In genomic region chr7:5656233-5656632, GRCh38 we compare ENCODE assay signal across 15 cellular contexts.
DNase-seq lines count a peak whose midpoint lies in the region; ATAC-seq, FAIRE-seq and TF ChIP-seq lines count a peak whose summit lies in the region.
"Had no signal": no experiment of that assay in that cellular context is flagged by ENCODE, and none has a peak within 500 bp of the region (broad histone marks: within the 10 kb centered on the region; RNA-seq: fewer than 3 reads in every experiment).

No MANE protein-coding gene starts in this region.

- no peak overlapping the region for H2BK15ac ChIP-seq in H9 (ENCODE audit: low read depth, low read length)

- no peak overlapping the region for H3K18ac ChIP-seq in H9 (ENCODE audit: insufficient read length, low read depth, low read length)

- no peak overlapping the region for H2BK120ac ChIP-seq in H9 (ENCODE audit: low read depth, low read length, poor library complexity, severe bottlenecking)

- H2AFZ ChIP-seq in H9 (ENCODE audit: low read length) (no peak overlapping the region), GM12878 (ENCODE audit: control insufficient read depth, low read depth, low read length) (no peak overlapping the region)

- H3K27me3 ChIP-seq in BLaER1 (no peaks in the 10 kb centered on the region), H9 (ENCODE audit: insufficient read depth, low read length) (no peaks in the 10 kb centered on the region), GM12878 (replicated peaks in 1 of 2; ENCODE audit: control insufficient read depth in 2 of 2, insufficient read depth in 2 of 2, low read length in 1 of 2) (no peaks in the 10 kb centered on the region), gastroesophageal sphincter (no peaks in the 10 kb centered on the region)

- no peak overlapping the region for H3K4ac ChIP-seq in H9 (ENCODE audit: low read depth, low read length)

- no peaks in the 10 kb centered on the region for H3K9me3 ChIP-seq in BLaER1
- H3K9me3 ChIP-seq in H9 (ENCODE audit: control insufficient read depth, low read depth, low read length): no peaks in the 10 kb centered on the region
- no peaks in the 10 kb centered on the region for H3K9me3 ChIP-seq in GM12878 (replicated peaks; ENCODE audit: control insufficient read depth, insufficient read depth, low read length)
- H3K9me3 ChIP-seq in gastroesophageal sphincter: no peaks in the 10 kb centered on the region
- H3K9me3 ChIP-seq: Caco-2 had no signal

- SMC1A ChIA-PET in GM12878 (lab: Charles Lee; ENCODE audit: uncharacterized antibody, unreplicated experiment): interaction anchor here (0.9 to 1.7 kb wide), 6 partner anchors 9 to 162 kb away, joined by 3 to 4 read pairs (median 3); no protein-coding TSS in a partner anchor

- no peak overlapping the region for H4K91ac ChIP-seq in H9 (ENCODE audit: insufficient read length, low read depth, low read length)

- DNase-seq in H9: no peak
- no peak for DNase-seq in GM12878 (ENCODE audit: low read depth, low spot score)
- DNase-seq in iPS-NIHi7 (ENCODE audit: extremely low spot score): no peak
- DNase-seq in NAMALWA (ENCODE audit: low spot score): no peak
- DNase-seq: Caco-2 had no signal

- no peak for ATAC-seq in GM12878
- no peak for ATAC-seq in gastroesophageal sphincter
- no peak for ATAC-seq in GM21529 (IDR thresholded peaks at IDR 0.05; ENCODE audit: unreplicated experiment)
- ATAC-seq in GM21717 (IDR thresholded peaks at IDR 0.05; ENCODE audit: unreplicated experiment): no peak
- ATAC-seq: HCT116, K562 had no signal

- CTCF ChIA-PET in GM12878 (lab: Yijun Ruan, JAX): interaction anchor here (0.9 to 1.7 kb wide), 4 partner anchors 9 to 162 kb away, joined by 3 to 9 read pairs (median 5); no protein-coding TSS in a partner anchor

- H3K4me3 ChIP-seq in BLaER1 (no peak overlapping the region), GM12878 (no peak overlapping the region), gastroesophageal sphincter (no peak overlapping the region)
- H3K4me3 ChIP-seq: K562 had no signal

- in situ Hi-C loops in GM12878 (cut with MboI): no loop called here

- H3K36me3 Mint-ChIP-seq in H9 (ENCODE audit: insufficient read depth in 1 of 3, low read depth in 3 of 3): peaks cover 10 to 15% (median 12%) of the 10 kb centered on the region in 3 experiments; a peak in 6 of 7 replicates

- H4K20me1 ChIP-seq in BLaER1 (peaks cover 78% of the 10 kb centered on the region), H9 (ENCODE audit: control insufficient read depth, insufficient read depth, insufficient read length) (no peaks in the 10 kb centered on the region), GM12878 (ENCODE audit: control insufficient read depth, insufficient read depth) (no peaks in the 10 kb centered on the region)

- H3K4me1 Mint-ChIP-seq in H9: peaks cover 9 to 11% of the 10 kb centered on the region in 2 experiments
- H3K4me1 Mint-ChIP-seq: B cell, CD14-positive monocyte had no signal

- no peak overlapping the region for H3K27ac Mint-ChIP-seq in H9
- H3K27ac Mint-ChIP-seq: B cell had no signal

- BruUV-seq in GM12878 (replicated peaks; lab: Mats Ljungman, UMichigan): no TSS peak

- H3K4me3 Mint-ChIP-seq in H9: no peak overlapping the region
- H3K4me3 Mint-ChIP-seq: B cell, CD14-positive monocyte had no signal

- H3K79me2 ChIP-seq in H9 (ENCODE audit: insufficient read depth, low read length) (no peaks in the 10 kb centered on the region), GM12878 (ENCODE audit: control insufficient read depth, insufficient read depth, low read length) (no peaks in the 10 kb centered on the region)

- no peak overlapping the region for H4K5ac ChIP-seq in H9 (ENCODE audit: insufficient read length, low read depth, low read length)

- peaks cover 65% of the 10 kb centered on the region for H3K36me3 ChIP-seq in BLaER1
- H3K36me3 ChIP-seq in GM12878 (ENCODE audit: control insufficient read depth in 2 of 2, insufficient read depth in 2 of 2, low read length in 1 of 2): peaks cover 0 to 17% of the 10 kb centered on the region in 2 experiments
- peaks cover 0 to 34% of the 10 kb centered on the region in 2 donors for H3K36me3 ChIP-seq in gastroesophageal sphincter

- H3K27ac ChIP-seq in BLaER1 (no peak overlapping the region), H9 (ENCODE audit: insufficient read length, low read depth, low read length) (no peak overlapping the region), GM12878 (ENCODE audit: control insufficient read depth, insufficient read depth) (no peak overlapping the region), gastroesophageal sphincter (peak overlapping the region in 3 of 4 donors; percentile 6 to 24 (median 7))

- intact Hi-C loops in GM12878 (cut with micrococcal nuclease; ENCODE audit: unreplicated experiment): no loop called here

- TF ChIP-seq EP300 in GM12878 (IDR thresholded peaks at IDR 0.05; ENCODE audit: borderline replicate concordance in 1 of 2, control insufficient read depth in 1 of 2, low read depth in 2 of 2, low read length in 2 of 2) (no peak), gastroesophageal sphincter (IDR thresholded peaks at IDR 0.05) (no peak)

- no peak overlapping the region for H4K8ac ChIP-seq in H9 (replicated peaks; ENCODE audit: insufficient read length, low read depth, low read length)

- RAD21 ChIA-PET in GM12878 (lab: Charles Lee; ENCODE audit: unreplicated experiment): interaction anchor here (0.6 to 1.5 kb wide), 3 partner anchors 9 to 144 kb away, joined by 4 to 7 read pairs (median 5); no protein-coding TSS in a partner anchor

- no peaks in the 10 kb centered on the region for H3K79me1 ChIP-seq in H9 (ENCODE audit: insufficient read depth, low read depth, low read length, poor library complexity, severe bottlenecking)

- no peak overlapping the region for H2AK5ac ChIP-seq in H9 (ENCODE audit: insufficient read length, low read length)

- no peak overlapping the region for H2BK20ac ChIP-seq in H9 (ENCODE audit: low read depth, low read length, poor library complexity, severe bottlenecking)

- H3K56ac ChIP-seq in H9 (ENCODE audit: insufficient read length, low read depth, low read length): no peak overlapping the region

- H2BK5ac ChIP-seq in H9 (ENCODE audit: insufficient read length, low read length): no peak overlapping the region

- no CpG with 5 or more reads among the region's 14 CpGs for WGBS in H9 (ENCODE audit: extremely low coverage, insufficient read length, low lambda C conversion rate)
- WGBS in GM12878 (ENCODE audit: insufficient coverage, insufficient replicate concordance, low lambda C conversion rate, missing lambda C conversion rate): 93% methylated on average over 14 of the region's 14 CpGs
- WGBS in gastroesophageal sphincter (ENCODE audit: low coverage in 1 of 2), 2 donors: 65 to 70% methylated on average over 7 to 12 of the region's 14 CpGs

- no peak for TF ChIP-seq RAD21 in GM12878 (IDR thresholded peaks at IDR 0.05; ENCODE audit: insufficient read depth, low read depth, low read length)

- TF ChIP-seq CTCF in H9 (conservative IDR thresholded peaks at IDR 0.05) (no peak), GM12878 (IDR thresholded peaks at IDR 0.05 in 2 of 3, conservative IDR thresholded peaks at IDR 0.05 in 1 of 3; ENCODE audit: control insufficient read depth in 2 of 3, extremely low read depth in 1 of 3, insufficient read depth in 1 of 3, low read depth in 3 of 3, low read length in 3 of 3) (no peak), gastroesophageal sphincter (IDR thresholded peaks at IDR 0.05) (no peak)

- H2BK12ac ChIP-seq in H9 (ENCODE audit: insufficient read length, low read depth, low read length): no peak overlapping the region

- H3K4me1 ChIP-seq in BLaER1 (peaks cover 25% of the 10 kb centered on the region), H9 (ENCODE audit: insufficient read depth, low read length) (no peaks in the 10 kb centered on the region), GM12878 (ENCODE audit: control insufficient read depth, insufficient read depth, low read length) (no peaks in the 10 kb centered on the region), gastroesophageal sphincter (peaks cover 0 to 50% (median 0%) of the 10 kb centered on the region in 3 donors)
- H3K4me1 ChIP-seq: Caco-2 had no signal

- TF ChIP-seq POLR2A in GM12878 (IDR thresholded peaks at IDR 0.05; ENCODE audit: low read depth, low read length): no peak
- no peak for TF ChIP-seq POLR2A in gastroesophageal sphincter (IDR thresholded peaks at IDR 0.05)

- H3K27me3 Mint-ChIP-seq in H9 (ENCODE audit: low read depth): no peaks in the 10 kb centered on the region
- H3K27me3 Mint-ChIP-seq: B cell; CD8-positive, alpha-beta memory T cell had no signal

- no peaks in the 10 kb centered on the region for H3K9me3 Mint-ChIP-seq in H9
- H3K9me3 Mint-ChIP-seq: CD14-positive monocyte; CD8-positive, alpha-beta memory T cell had no signal

- H3K9ac ChIP-seq in BLaER1: no peak overlapping the region
- no peak overlapping the region for H3K9ac ChIP-seq in H9 (ENCODE audit: extremely low read depth, insufficient read length, low read length)
- H3K9ac ChIP-seq in GM12878 (ENCODE audit: control insufficient read depth, insufficient read depth, low read length): no peak overlapping the region

- peak overlapping the region; percentile 36; the same call in 1 of the 2 replicates for H3K14ac ChIP-seq in H9 (ENCODE audit: insufficient read depth, low read length)

- FAIRE-seq in GM12878 (lab: Jason Lieb, UNC): no peak
- FAIRE-seq: GM18507, K562 had no signal

- no peak overlapping the region for H3K23ac ChIP-seq in H9 (ENCODE audit: insufficient read length, low read depth, low read length)

- POLR2A ChIA-PET in GM12878 (lab: Charles Lee): no interaction called here

- H3K23me2 ChIP-seq in H9 (ENCODE audit: insufficient read length, low read depth, low read length, poor library complexity, severe bottlenecking): no peaks in the 10 kb centered on the region

- H3K4me2 ChIP-seq in BLaER1 (peak overlapping the region; percentile 47), H9 (ENCODE audit: insufficient read depth, insufficient read length, low read length) (no peak overlapping the region), GM12878 (ENCODE audit: control insufficient read depth, insufficient read depth) (no peak overlapping the region)

- no peak overlapping the region for H3T11ph ChIP-seq in H9 (ENCODE audit: low read length)

TF ChIP-seq in GM12878, 131 proteins besides CTCF, POLR2A, EP300 and RAD21:
- TF ChIP-seq SMAD5 (IDR thresholded peaks at IDR 0.05; ENCODE audit: low read depth) (no peak), RUNX3 (IDR thresholded peaks at IDR 0.05; ENCODE audit: low read length) (peak; percentile 55), SRF (IDR thresholded peaks at IDR 0.05; ENCODE audit: low read depth in 2 of 2, low read length in 2 of 2) (no peak)

Comparison
In these comparisons a context has a peak if more than half of its experiments do, and no peak if none do; other contexts are left out.
1. H3K27ac ChIP-seq: peak in gastroesophageal sphincter (3 of 4); none in BLaER1 (single experiment), H9 (single experiment) and GM12878 (single experiment).